ENCODE assay signal across 13 cellular contexts in the genomic region with DNA sequence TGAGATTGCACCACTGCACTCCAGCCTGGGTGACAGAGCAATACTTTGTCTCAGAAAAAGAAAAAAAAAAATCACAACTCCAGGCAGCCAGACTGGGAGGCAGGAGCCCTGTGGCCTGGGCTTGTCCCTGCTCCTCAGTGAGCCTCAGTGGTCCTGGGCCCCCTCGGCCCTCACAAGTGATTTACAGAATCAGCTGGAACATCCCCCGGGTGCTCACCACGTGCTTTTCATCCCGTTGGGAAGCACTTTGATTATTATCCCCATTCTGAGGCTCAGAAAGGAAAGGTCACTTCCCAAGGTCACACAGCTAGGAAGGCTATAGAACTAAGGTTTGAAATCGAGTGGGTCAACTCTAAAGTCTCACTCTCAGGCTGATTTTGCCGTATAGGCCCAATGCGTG. TPM values are rescaled to one million over a fixed set of nuclear protein-coding genes. Genes with fewer than 3 reads are reported as not detected.
DNase-seq lines count a peak whose midpoint lies in the region; ATAC-seq, FAIRE-seq and TF ChIP-seq lines count a peak whose summit lies in the region.
"Had no signal": no experiment of that assay in that cellular context is flagged by ENCODE, and none has a peak within 500 bp of the region (broad histone marks: within the 10 kb centered on the region; RNA-seq: fewer than 3 reads in every experiment).

No MANE protein-coding gene starts in this region.

- H2BK20ac ChIP-seq in H1 (ENCODE audit: low read length) = 0 out of 2 replicates have a peak overlapping the region, but pooled peaks have one; percentile 48

- no peak overlapping the region for H2BK5ac ChIP-seq in H1 (ENCODE audit: low read depth, low read length)

- no peaks in the 10 kb centered on the region for H3K79me2 ChIP-seq in H1 (ENCODE audit: control insufficient read depth in 1 of 2, insufficient read depth in 2 of 2, low read length in 2 of 2)
- H3K79me2 ChIP-seq in osteoblast (ENCODE audit: insufficient read depth, low read length) = peaks cover 45% of the 10 kb centered on the region

- H3K36me3 ChIP-seq in SK-N-MC (ENCODE audit: insufficient read depth, low read length) (peaks cover 8% of the 10 kb centered on the region; the same call in 1 of the 2 replicates), H1 (ENCODE audit: control insufficient read depth in 2 of 4, insufficient read depth in 4 of 4, low read length in 3 of 4) (peaks cover 6 to 12% (median 9%) of the 10 kb centered on the region in 4 experiments; a peak in 6 of 8 replicates), osteoblast (ENCODE audit: insufficient read depth, low read length) (peaks cover 17% of the 10 kb centered on the region)

- FAIRE-seq in H1 (lab: Jason Lieb, UNC) = no peak
- FAIRE-seq: keratinocyte had no signal

- H3K4ac ChIP-seq in H1 (replicated peaks; ENCODE audit: insufficient read length, low read depth, low read length) = no peak overlapping the region

- H3K79me1 ChIP-seq in H1 (ENCODE audit: low read depth, low read length) = no peaks in the 10 kb centered on the region

- ATAC-seq in GM18870 (IDR thresholded peaks at IDR 0.05; ENCODE audit: unreplicated experiment) = no peak
- ATAC-seq: stimulated activated naive B cell treated with anti-CD40 and anti-IgM and Interleukin-4, amounts not matched to agents 10 μg/mL and 1 μg/mL and 100 μg/mL, for 72 hours had no signal

- no peak overlapping the region for H3K14ac ChIP-seq in H1 (ENCODE audit: insufficient read length)

- no peak overlapping the region for H3K18ac ChIP-seq in H1 (ENCODE audit: extremely low read depth, low read length)

- no peak overlapping the region for H2AK5ac ChIP-seq in H1 (ENCODE audit: low read depth, low read length)

- no peak overlapping the region for H4K5ac ChIP-seq in H1 (ENCODE audit: insufficient read length, low read depth, low read length)

- TF ChIP-seq RAD21 in H1 (IDR thresholded peaks at IDR 0.05 in 1 of 2, conservative IDR thresholded peaks at IDR 0.05 in 1 of 2; ENCODE audit: low read depth in 2 of 2, low read length in 2 of 2) = no peak

- CTCF ChIA-PET in H1 (lab: Charles Lee; ENCODE audit: partially characterized antibody) = interaction anchor here (1.0 to 5.2 kb wide), 7 partner anchors 18 to 54 kb away, joined by 3 to 27 read pairs (median 4); no protein-coding TSS in a partner anchor

- H4K91ac ChIP-seq in H1 (replicated peaks; ENCODE audit: insufficient read length, low read length) = no peak overlapping the region

- no peak for TF ChIP-seq POLR2A in H1 (IDR thresholded peaks at IDR 0.05; ENCODE audit: control extremely low read depth in 1 of 2, low read depth in 2 of 2, low read length in 2 of 2)

- H3K27me3 Mint-ChIP-seq in type B pancreatic cell = no peaks in the 10 kb centered on the region
- H3K27me3 Mint-ChIP-seq: stimulated activated naive B cell treated with anti-CD40 and anti-IgM and Interleukin-4, amounts not matched to agents 10 μg/mL and 1 μg/mL and 100 μg/mL, for 72 hours had no signal

- no peak overlapping the region for H2BK15ac ChIP-seq in H1 (ENCODE audit: low read length)

- TF ChIP-seq CTCF in H1 (IDR thresholded peaks at IDR 0.05; ENCODE audit: control extremely low read depth in 1 of 3, insufficient read depth in 1 of 3, low read depth in 1 of 3, low read length in 3 of 3) = no peak
- no peak for TF ChIP-seq CTCF in osteoblast (IDR thresholded peaks at IDR 0.05; ENCODE audit: extremely low read depth, low read depth, low read length)
- TF ChIP-seq CTCF in type B pancreatic cell (conservative IDR thresholded peaks at IDR 0.05) = no peak

- H3K4me2 ChIP-seq in H1 (ENCODE audit: insufficient read depth in 1 of 2, low read depth in 2 of 2, low read length in 2 of 2) = no peak overlapping the region
- peak overlapping the region; percentile 50 for H3K4me2 ChIP-seq in osteoblast (ENCODE audit: insufficient read depth, low read length)

- TF ChIP-seq EP300 in H1 (IDR thresholded peaks at IDR 0.05; ENCODE audit: borderline replicate concordance in 1 of 2, low read depth in 2 of 2, low read length in 2 of 2) = no peak

- H3K23me2 ChIP-seq in H1 (ENCODE audit: low read depth, low read length) = no peaks in the 10 kb centered on the region

- no peaks in the 10 kb centered on the region for H3K9me3 ChIP-seq in SK-N-MC (ENCODE audit: low read depth, low read length)
- H3K9me3 ChIP-seq in H1 (ENCODE audit: insufficient read depth in 2 of 2, low read depth in 1 of 2, low read length in 1 of 2) = no peaks in the 10 kb centered on the region
- no peaks in the 10 kb centered on the region for H3K9me3 ChIP-seq in osteoblast (ENCODE audit: low read depth, low read length)

- H3K4me1 Mint-ChIP-seq in type B pancreatic cell (ENCODE audit: unreplicated experiment) = peaks cover 8% of the 10 kb centered on the region

- no peaks in the 10 kb centered on the region for H3K9me3 Mint-ChIP-seq in type B pancreatic cell
- H3K9me3 Mint-ChIP-seq: activated T-helper 1 cell treated with anti-CD3 and anti-CD28 coated beads, Interleukin-12 subunit alpha, Interleukin-12 subunit beta, Interleukin-2, Interleukin-4 antibody, amounts not matched to agents 30 ng/mL and 10 ng/mL and 1 ng/mL, durations not matched to agents 14 hours and 24 hours and 36 hours; stimulated activated naive B cell treated with anti-CD40 and anti-IgM and Interleukin-4, amounts not matched to agents 10 μg/mL and 1 μg/mL and 100 μg/mL, for 72 hours had no signal

- no peak overlapping the region for H3K23ac ChIP-seq in H1 (ENCODE audit: insufficient read length)

- peak overlapping the region; percentile 46 for H3K27ac Mint-ChIP-seq in type B pancreatic cell
- H3K27ac Mint-ChIP-seq: activated T-helper 1 cell treated with anti-CD3 and anti-CD28 coated beads, Interleukin-12 subunit alpha, Interleukin-12 subunit beta, Interleukin-2, Interleukin-4 antibody, amounts not matched to agents 30 ng/mL and 10 ng/mL and 1 ng/mL, durations not matched to agents 14 hours and 24 hours and 36 hours; stimulated activated naive B cell treated with anti-CD40 and anti-IgM and Interleukin-4, amounts not matched to agents 10 μg/mL and 1 μg/mL and 100 μg/mL, for 72 hours had no signal

- H4K20me1 ChIP-seq in H1 (replicated peaks in 1 of 2; ENCODE audit: control insufficient read depth in 1 of 2, insufficient read depth in 2 of 2, low read length in 2 of 2) (peaks cover 0 to 2% of the 10 kb centered on the region in 2 experiments), osteoblast (ENCODE audit: insufficient read depth, low read length) (peaks cover 9% of the 10 kb centered on the region)

- no peaks in the 10 kb centered on the region for H3K36me3 Mint-ChIP-seq in type B pancreatic cell

- 78% methylated on average over 7 of the region's 7 CpGs; no CpG with 5 or more reads in 1 of the 2 experiments for WGBS in H1 (ENCODE audit: extremely low coverage in 1 of 2, insufficient coverage in 1 of 2, insufficient read length in 1 of 2, insufficient replicate concordance in 2 of 2, low coverage in 1 of 2, low lambda C conversion rate in 2 of 2, missing lambda C conversion rate in 1 of 2), 2 experiments

- no peaks in the 10 kb centered on the region for H3K27me3 ChIP-seq in H1 (replicated peaks in 1 of 4; ENCODE audit: control insufficient read depth in 3 of 4, extremely low read depth in 1 of 4, insufficient read depth in 3 of 4, low read length in 3 of 4)
- no peaks in the 10 kb centered on the region for H3K27me3 ChIP-seq in osteoblast (ENCODE audit: insufficient read depth, low read length)

- H2BK12ac ChIP-seq in H1 (ENCODE audit: low read depth, low read length) = no peak overlapping the region

- peaks cover 0 to 7% (median 4%) of the 10 kb centered on the region in 4 experiments; a peak in 3 of 7 replicates for H3K4me1 ChIP-seq in H1 (replicated peaks in 1 of 4; ENCODE audit: control insufficient read depth in 3 of 4, insufficient read depth in 4 of 4, low read length in 3 of 4)
- H3K4me1 ChIP-seq in osteoblast (ENCODE audit: insufficient read depth, low read length) = peaks cover 48% of the 10 kb centered on the region

- POLR2A ChIA-PET in H1 (lab: Charles Lee; ENCODE audit: partially characterized antibody) = interaction anchor here (0.6 to 4.6 kb wide), 2 partner anchors 13 to 210 kb away, joined by 3 to 20 read pairs; no protein-coding TSS in a partner anchor

- DNase-seq in SK-N-MC (ENCODE audit: low read depth, low spot score) (no peak), H1 (ENCODE audit: low read depth in 1 of 2, low spot score in 2 of 2) (no peak), osteoblast (ENCODE audit: insufficient read length, low spot score, missing footprints) (peak; percentile 72), type B pancreatic cell (ENCODE audit: extremely low spot score, unreplicated experiment) (no peak), occipital lobe (lab: John Stamatoyannopoulos, UW) (no peak), AG20443 (ENCODE audit: low spot score) (no peak)
- DNase-seq: activated CD4-positive, alpha-beta T cell treated with anti-CD3 and anti-CD28 coated beads for 4 hours; stimulated activated CD4-positive, alpha-beta T cell treated with anti-CD3 and anti-CD28 coated beads, Interleukin-2, amount 100 ng/mL, for 24 hours; stimulated activated naive B cell treated with anti-CD40 and anti-IgM and Interleukin-4, amounts not matched to agents 10 μg/mL and 1 μg/mL and 100 μg/mL, for 72 hours had no signal

- H4K8ac ChIP-seq in H1 (ENCODE audit: extremely low read depth, insufficient read depth, low read length) = no peak overlapping the region

- no peak overlapping the region for H3K56ac ChIP-seq in H1 (replicated peaks; ENCODE audit: insufficient read length, low read depth, low read length)

- H3K27ac ChIP-seq in SK-N-MC (0 out of 2 replicates have a peak overlapping the region, but pooled peaks have one; percentile 42), H1 (ENCODE audit: low read depth, low read length) (no peak overlapping the region), osteoblast (ENCODE audit: low read depth, low read length) (peak overlapping the region; percentile 89)

- H3K9ac ChIP-seq in SK-N-MC (ENCODE audit: insufficient read length) = no peak overlapping the region
- H3K9ac ChIP-seq in H1 (replicated peaks in 1 of 4; ENCODE audit: extremely low read depth in 1 of 4, low read depth in 3 of 4, low read length in 3 of 4) = no peak overlapping the region

- H3K4me3 ChIP-seq in SK-N-MC = no peak overlapping the region
- no peak overlapping the region for H3K4me3 ChIP-seq in H1 (ENCODE audit: extremely low read depth in 1 of 4, insufficient read depth in 2 of 4, low read depth in 3 of 4, low read length in 4 of 4)
- no peak overlapping the region for H3K4me3 ChIP-seq in osteoblast (ENCODE audit: insufficient read depth, low read length)

- no peak overlapping the region for H2AFZ ChIP-seq in H1 (ENCODE audit: low read length)
- H2AFZ ChIP-seq in osteoblast (ENCODE audit: low read length) = no peak overlapping the region

- H2BK120ac ChIP-seq in H1 (replicated peaks; ENCODE audit: low read depth, low read length) = no peak overlapping the region

- no peak overlapping the region for H3K4me3 Mint-ChIP-seq in type B pancreatic cell
- H3K4me3 Mint-ChIP-seq: activated T-helper 1 cell treated with anti-CD3 and anti-CD28 coated beads, Interleukin-12 subunit alpha, Interleukin-12 subunit beta, Interleukin-2, Interleukin-4 antibody, amounts not matched to agents 30 ng/mL and 10 ng/mL and 1 ng/mL, durations not matched to agents 14 hours and 24 hours and 36 hours; stimulated activated naive B cell treated with anti-CD40 and anti-IgM and Interleukin-4, amounts not matched to agents 10 μg/mL and 1 μg/mL and 100 μg/mL, for 72 hours had no signal

RNA-seq across cellular contexts. Expression of gene TLDC2, which starts 43.1 kb away (rescaled TPM):
- total RNA-seq in H1 (2021; fragmentation: NEBNext Ultra II Directional; extraction: Animal tissue kit (Norgen Biotek cat#: 25700)) = 0.23 and 0.34 TPM in 2 replicates
- 0.20 and 0.29 TPM in 2 replicates for polyA plus RNA-seq in H1 (2011; rRNA removed)
- polyA plus RNA-seq in H1 (2011; cell fraction: cytosol; rRNA removed) = 0.25 TPM
- polyA plus RNA-seq in H1 (2011; cell fraction: nucleus; rRNA removed) = 0.17 TPM
- polyA plus RNA-seq in H1 (2012, experiment 1 of 2) = 0.42 to 0.85 TPM (median 0.63 TPM) in 4 replicates
- polyA plus RNA-seq in H1 (2012, experiment 2 of 2) = 0.37 TPM
- 0.06 TPM for polyA plus RNA-seq in H1 (2013, experiment 1 of 2)
- 0.13 TPM for polyA plus RNA-seq in H1 (2013, experiment 2 of 2)
- polyA minus RNA-seq in H1 (2011; rRNA and poly(A)+ RNA removed) = 0.20 TPM in 1 of 2 replicates, not detected in the other
- polyA minus RNA-seq in H1 (2011; cell fraction: cytosol; rRNA and poly(A)+ RNA removed) = not detected
- polyA minus RNA-seq in H1 (2011; cell fraction: nucleus; rRNA and poly(A)+ RNA removed) = 0.60 TPM
- total RNA-seq in osteoblast = not detected in 2 replicates
- total RNA-seq in type B pancreatic cell (ENCODE audit: low replicate concordance) = 0.75 and 0.93 TPM in 2 replicates
- 0.31 TPM for total RNA-seq in occipital lobe
- total RNA-seq: activated T-helper 1 cell treated with anti-CD3 and anti-CD28 coated beads, Interleukin-12 subunit alpha, Interleukin-12 subunit beta, Interleukin-2, Interleukin-4 antibody, amounts not matched to agents 30 ng/mL and 10 ng/mL and 1 ng/mL, durations not matched to agents 14 hours and 24 hours and 36 hours had no signal
- polyA plus RNA-seq: neural cell had no signal

RNA-seq across cellular contexts. Expression of gene DSN1, which starts 59.2 kb away (rescaled TPM):
- 24.8 and 26.2 TPM in 2 replicates for total RNA-seq in H1 (2021; fragmentation: NEBNext Ultra II Directional; extraction: Animal tissue kit (Norgen Biotek cat#: 25700))
- polyA plus RNA-seq in H1 (2011; rRNA removed) = 8.5 and 12.0 TPM in 2 replicates
- 17.9 TPM for polyA plus RNA-seq in H1 (2011; cell fraction: cytosol; rRNA removed)
- polyA plus RNA-seq in H1 (2011; cell fraction: nucleus; rRNA removed) = 6.3 TPM
- 19.0 to 25.1 TPM (median 20.4 TPM) in 4 replicates for polyA plus RNA-seq in H1 (2012, experiment 1 of 2)
- polyA plus RNA-seq in H1 (2012, experiment 2 of 2) = 3.8 TPM
- 20.9 TPM for polyA plus RNA-seq in H1 (2013, experiment 1 of 2)
- 20.6 TPM for polyA plus RNA-seq in H1 (2013, experiment 2 of 2)
- polyA minus RNA-seq in H1 (2011; rRNA and poly(A)+ RNA removed) = 13.6 and 14.7 TPM in 2 replicates
- 10.3 TPM for polyA minus RNA-seq in H1 (2011; cell fraction: cytosol; rRNA and poly(A)+ RNA removed)
- polyA minus RNA-seq in H1 (2011; cell fraction: nucleus; rRNA and poly(A)+ RNA removed) = 11.6 TPM
- total RNA-seq in osteoblast = 8.0 and 9.7 TPM in 2 replicates
- 20.0 and 24.1 TPM in 2 replicates for total RNA-seq in type B pancreatic cell (ENCODE audit: low replicate concordance)
- total RNA-seq in occipital lobe = 4.7 TPM
